ENCODE assay signal across 15 cellular contexts in genomic region chr20:53767206-53767924, GRCh38.
DNase-seq lines count a peak whose midpoint lies in the region; ATAC-seq, FAIRE-seq and TF ChIP-seq lines count a peak whose summit lies in the region.
"Had no signal": no experiment of that assay in that cellular context is flagged by ENCODE, and none has a peak within 500 bp of the region (broad histone marks: within the 10 kb centered on the region; RNA-seq: fewer than 3 reads in every experiment).

No MANE protein-coding gene starts in this region.

- no peak overlapping the region for H3K9ac ChIP-seq in K562 (ENCODE audit: insufficient read depth in 1 of 2, low read depth in 2 of 2, low read length in 2 of 2)

- in situ Hi-C loops in K562 (cut with MboI), result no loop called here

- H3K4me3 ChIP-seq in A549 (no peak overlapping the region), K562 (no peak overlapping the region), left lung (no peak overlapping the region)
- H3K4me3 ChIP-seq: adrenal gland, colonic mucosa, stomach had no signal

- H3K4me2 ChIP-seq in A549 (peak overlapping the region; percentile 34; the same call in 2 of the 3 replicates), K562 (ENCODE audit: insufficient read depth, low read length) (peak overlapping the region; percentile 16; the same call in 1 of the 2 replicates)

- peaks cover 65% of the 10 kb centered on the region for H3K4me1 ChIP-seq in A549
- H3K4me1 ChIP-seq in K562 (replicated peaks in 1 of 2; ENCODE audit: control insufficient read depth in 2 of 2, insufficient read depth in 2 of 2, low read length in 2 of 2), result peaks cover 0 to 22% of the 10 kb centered on the region in 2 experiments; a peak in 4 of 5 replicates
- H3K4me1 ChIP-seq in left lung, result no peaks in the 10 kb centered on the region
- H3K4me1 ChIP-seq: adrenal gland, colonic mucosa had no signal

- TF ChIP-seq EP300 in A549 (IDR thresholded peaks at IDR 0.05) (no peak), K562 (IDR thresholded peaks at IDR 0.05; ENCODE audit: low read length) (peak; percentile 12; the same call in 1 of the 2 replicates)

- WGBS in A549 (ENCODE audit: missing lambda C conversion rate), result 86% methylated on average over 6 of the region's 6 CpGs
- 26% methylated on average over 6 of the region's 6 CpGs for WGBS in K562 (ENCODE audit: insufficient coverage, low coverage, missing lambda C conversion rate)

- no TSS peak for BruUV-seq in K562 (replicated peaks; lab: Mats Ljungman, UMichigan)

- H3K9me1 ChIP-seq in K562 (ENCODE audit: control insufficient read depth, insufficient read depth, low read length), result no peaks in the 10 kb centered on the region

- CTCF ChIA-PET in A549 (lab: Yijun Ruan, JAX) (interaction anchor here (1.0 kb wide), 1 partner anchor 17 kb away, joined by 3 read pairs; no protein-coding TSS in a partner anchor), K562 (lab: Yijun Ruan, JAX; ENCODE audit: low intra/inter-chr PET ratio) (interaction anchor here (0.6 kb wide), 1 partner anchor 58 kb away, joined by 3 read pairs; no protein-coding TSS in a partner anchor)

- POLR2A ChIA-PET in A549 (lab: Yijun Ruan, JAX) (interaction anchor here (0.5 kb wide), 1 partner anchor 90 kb away, joined by 4 read pairs; no protein-coding TSS in a partner anchor), K562 (lab: Yijun Ruan, JAX) (no interaction called here)

- DNase-seq in A549 (ENCODE audit: low read depth in 1 of 2, low spot score in 1 of 2) (no peak), K562 (ENCODE audit: extremely low read depth in 1 of 4, low spot score in 3 of 4) (no peak), left lung (no peak), SW 1271 (lab: John Stamatoyannopoulos, UW) (no peak)
- no peak for DNase-seq in stimulated activated CD4-positive, alpha-beta T cell treated with anti-CD3 and anti-CD28 coated beads, Interleukin-4, amount 100 ng/mL, for 1 hour
- DNase-seq: adrenal gland, AML-193, colonic mucosa, EL, midbrain, NCI-H2029, stomach had no signal

- no peak for FAIRE-seq in A549 (lab: Jason Lieb, UNC)
- no peak for FAIRE-seq in K562 (lab: Jason Lieb, UNC)

- H3K9me3 ChIP-seq in A549 (no peaks in the 10 kb centered on the region), K562 (replicated peaks; ENCODE audit: control insufficient read depth, insufficient read depth, low read depth, low read length) (no peaks in the 10 kb centered on the region), left lung (no peaks in the 10 kb centered on the region)
- H3K9me3 ChIP-seq: adrenal gland, colonic mucosa, stomach had no signal

- H3K36me3 ChIP-seq in K562 (ENCODE audit: control insufficient read depth, insufficient read depth, low read length) (no peaks in the 10 kb centered on the region; the same call in 2 of the 3 replicates), left lung (no peaks in the 10 kb centered on the region)
- H3K36me3 ChIP-seq: adrenal gland, colonic mucosa, stomach had no signal

- TF ChIP-seq CTCF in A549 (IDR thresholded peaks at IDR 0.05) (no peak), K562 (IDR thresholded peaks at IDR 0.05 in 2 of 3, conservative IDR thresholded peaks at IDR 0.05 in 1 of 3; ENCODE audit: insufficient read depth in 2 of 3, low read depth in 1 of 3, low read length in 3 of 3) (no peak), left lung (IDR thresholded peaks at IDR 0.05) (no peak)

- peak overlapping the region; percentile 85 for H2AFZ ChIP-seq in K562 (ENCODE audit: low read depth, low read length)

- no peaks in the 10 kb centered on the region for H3K79me2 ChIP-seq in K562 (ENCODE audit: control insufficient read depth, insufficient read depth, low read length)

- intact Hi-C loops in K562 (cut with micrococcal nuclease), result no loop called here
- intact Hi-C loops in left lung (cut with DNase I), result no loop called here

- no peaks in the 10 kb centered on the region for H4K20me1 ChIP-seq in K562 (replicated peaks; ENCODE audit: control insufficient read depth, insufficient read depth, low read length)

- TF ChIP-seq RAD21 in A549 (conservative IDR thresholded peaks at IDR 0.05 in 1 of 2, IDR thresholded peaks at IDR 0.05 in 1 of 2) (no peak), K562 (CRISPR knock-in tag; conservative IDR thresholded peaks at IDR 0.05 in 1 of 2, IDR thresholded peaks at IDR 0.05 in 1 of 2) (no peak)

- TF ChIP-seq POLR2A in A549 (IDR thresholded peaks at IDR 0.05; ENCODE audit: low read length) (no peak), K562 (conservative IDR thresholded peaks at IDR 0.05) (no peak)

- no peaks in the 10 kb centered on the region for H3K27me3 ChIP-seq in K562 (ENCODE audit: control insufficient read depth in 2 of 2, insufficient read depth in 2 of 2, low read length in 2 of 2)
- no peaks in the 10 kb centered on the region for H3K27me3 ChIP-seq in left lung
- H3K27me3 ChIP-seq: adrenal gland, colonic mucosa, stomach had no signal

- ATAC-seq in A549, result no peak
- peak; percentile 47 for ATAC-seq in GM18868 (IDR thresholded peaks at IDR 0.05; ENCODE audit: unreplicated experiment)
- ATAC-seq in HG03066 (IDR thresholded peaks at IDR 0.05; ENCODE audit: low read depth, unreplicated experiment), result peak; percentile 58
- peak; percentile 40 for ATAC-seq in K562
- no peak for ATAC-seq in HG03139 (IDR thresholded peaks at IDR 0.05; ENCODE audit: unreplicated experiment)
- ATAC-seq in left lung, result no peak

- H3K27ac ChIP-seq in A549 (peak overlapping the region; percentile 49 to 92), K562 (ENCODE audit: extremely low read depth, low read depth, low read length) (peak overlapping the region; percentile 7; the same call in 1 of the 3 replicates), left lung (no peak overlapping the region)
- H3K27ac ChIP-seq: adrenal gland, colonic mucosa had no signal

TF ChIP-seq in A549, 52 proteins besides CTCF, POLR2A, EP300 and RAD21:
- TF ChIP-seq HOXB13 (CRISPR knock-in tag; IDR thresholded peaks at IDR 0.05; ENCODE audit: low read depth) (no peak), FOSB (CRISPR knock-in tag; IDR thresholded peaks at IDR 0.05) (no peak)

TF ChIP-seq in K562, 482 proteins besides CTCF, POLR2A, EP300 and RAD21 (continues in another document):
- 0 out of 2 replicates have a peak, but pooled peaks have one; percentile 25 for TF ChIP-seq PKNOX1 (IDR thresholded peaks at IDR 0.05)
- no peak for TF ChIP-seq STAT5B (CRISPR knock-in tag; IDR thresholded peaks at IDR 0.05)
- TF ChIP-seq ZFX (CRISPR knock-in tag; IDR thresholded peaks at IDR 0.05), result no peak
- TF ChIP-seq SIN3A (IDR thresholded peaks at IDR 0.05; ENCODE audit: borderline replicate concordance in 2 of 2, control insufficient read depth in 1 of 2, low read depth in 2 of 2, low read length in 2 of 2), result no peak
- no peak for TF ChIP-seq PBX2 (CRISPR knock-in tag; IDR thresholded peaks at IDR 0.05; ENCODE audit: low read depth)
- no peak for TF ChIP-seq PBX2 (tag; conservative IDR thresholded peaks at IDR 0.05; ENCODE audit: low read depth)

Comparison
In these comparisons a context has a peak if more than half of its experiments do, and no peak if none do; other contexts are left out.
1. ATAC-seq: peak in GM18868 (single experiment), HG03066 (single experiment) and K562 (single experiment); none in A549 (0 of 2), HG03139 (single experiment) and left lung (single experiment).
2. H3K27ac ChIP-seq: peak in A549 (2 of 2) and K562 (single experiment); none in left lung (0 of 2).
3. Of the 35 proteins assayed by ChIP-seq in both K562 and A549: peak only in K562: CEBPB and EP300; only in A549: none; in both: none; in neither: 33.